Comparison of ENCODE assay signal across 9 cellular contexts in genomic region chr13:48579167-48579918, GRCh38. TPM values are rescaled to one million over a fixed set of nuclear protein-coding genes. Genes with fewer than 3 reads are reported as not detected.
A peak's percentile ranks its signal among the peaks of the same experiment; 100 is the strongest.
DNase-seq lines count a peak whose midpoint lies in the region; ATAC-seq and TF ChIP-seq lines count a peak whose summit lies in the region.
"Had no signal": no experiment of that assay in that cellular context is flagged by ENCODE, and none has a peak within 500 bp of the region (broad histone marks: within the 10 kb centered on the region; RNA-seq: fewer than 3 reads in every experiment).

No MANE protein-coding gene starts in this region.

- H3K27me3 ChIP-seq in osteoblast (ENCODE audit: insufficient read depth, low read length), result peaks cover 15% of the 10 kb centered on the region

- no peaks in the 10 kb centered on the region for H3K36me3 ChIP-seq in osteoblast (ENCODE audit: insufficient read depth, low read length)
- H3K36me3 ChIP-seq: thoracic aorta had no signal

- intact Hi-C loops in Right ventricle myocardium inferior (cut with DNase I), result no loop called here
- intact Hi-C loops in cardiac septum (cut with DNase I), result loop anchor here (5.0 kb wide), 1 partner anchor 177 kb away; no protein-coding TSS in a partner anchor

- peak overlapping the region; percentile 16 for H2AFZ ChIP-seq in osteoblast (ENCODE audit: low read length)

- H3K36me3 Mint-ChIP-seq in activated CD4-positive, alpha-beta memory T cell treated with anti-CD3 and anti-CD28 coated beads, Interleukin-2, amount 10 ng/mL, durations not matched to agents 7 days and 5 days (ENCODE audit: low read depth), result peaks cover 15% of the 10 kb centered on the region

- no peak for TF ChIP-seq CTCF in osteoblast (IDR thresholded peaks at IDR 0.05; ENCODE audit: extremely low read depth, low read depth, low read length)

- H3K9me3 ChIP-seq in osteoblast (ENCODE audit: low read depth, low read length), result no peaks in the 10 kb centered on the region
- H3K9me3 ChIP-seq: thoracic aorta had no signal

- peaks cover 9% of the 10 kb centered on the region for H3K4me1 ChIP-seq in osteoblast (ENCODE audit: insufficient read depth, low read length)

- no peak overlapping the region for H3K27ac ChIP-seq in osteoblast (ENCODE audit: low read depth, low read length)

- CTCF ChIA-PET in activated CD4-positive, alpha-beta memory T cell treated with anti-CD3 and anti-CD28 coated beads, Interleukin-2, amount 10 ng/mL, durations not matched to agents 7 days and 5 days (lab: Charles Lee), result interaction anchor here (0.5 to 5.8 kb wide), 51 partner anchors 9 to 542 kb away, joined by 3 to 119 read pairs (median 5); partner anchors contain the start of genes CYSLTR2, ITM2B, LPAR6 and RB1

- H3K9me3 Mint-ChIP-seq in activated CD4-positive, alpha-beta memory T cell treated with anti-CD3 and anti-CD28 coated beads, Interleukin-2, amount 10 ng/mL, durations not matched to agents 7 days and 5 days, result peaks cover 3% of the 10 kb centered on the region

- POLR2A ChIA-PET in activated CD4-positive, alpha-beta memory T cell treated with anti-CD3 and anti-CD28 coated beads, Interleukin-2, amount 10 ng/mL, durations not matched to agents 7 days and 5 days (lab: Charles Lee), result interaction anchor here (0.6 to 4.0 kb wide), 21 partner anchors 9 to 1212 kb away, joined by 3 to 21 read pairs (median 4); partner anchors contain the start of genes LPAR6, RB1 and RCBTB2

- no peak for DNase-seq in Right ventricle myocardium inferior (ENCODE audit: missing footprints)
- DNase-seq in cardiac septum (ENCODE audit: low spot score), result no peak
- DNase-seq in UCSD-AML1 (lab: John Stamatoyannopoulos, UW; ENCODE audit: unreplicated experiment), result peak; percentile 18
- DNase-seq in osteoblast (ENCODE audit: insufficient read length, low spot score, missing footprints), result no peak
- DNase-seq in activated T-cell treated with anti-CD3 and anti-CD28 coated beads, Interleukin-2, amount 50 U/mL, for 48 hours, result no peak
- no peak for DNase-seq in NCI-H82 treated with DMSO at 0.1 percent for 48 hours (lab: John Stamatoyannopoulos, UW; ENCODE audit: unreplicated experiment)
- no peak for DNase-seq in activated CD4-positive, alpha-beta memory T cell treated with anti-CD3 and anti-CD28 coated beads, Interleukin-2, amount 10 ng/mL, durations not matched to agents 7 days and 5 days

- H3K4me3 Mint-ChIP-seq in activated CD4-positive, alpha-beta memory T cell treated with anti-CD3 and anti-CD28 coated beads, Interleukin-2, amount 10 ng/mL, durations not matched to agents 7 days and 5 days, result no peak overlapping the region

- H4K20me1 ChIP-seq in osteoblast (ENCODE audit: insufficient read depth, low read length), result no peaks in the 10 kb centered on the region

- H3K4me1 Mint-ChIP-seq in activated CD4-positive, alpha-beta memory T cell treated with anti-CD3 and anti-CD28 coated beads, Interleukin-2, amount 10 ng/mL, durations not matched to agents 7 days and 5 days, result peaks cover 44% of the 10 kb centered on the region

- H3K79me2 ChIP-seq in osteoblast (ENCODE audit: insufficient read depth, low read length), result no peaks in the 10 kb centered on the region

- H3K27ac Mint-ChIP-seq in activated CD4-positive, alpha-beta memory T cell treated with anti-CD3 and anti-CD28 coated beads, Interleukin-2, amount 10 ng/mL, durations not matched to agents 7 days and 5 days, result no peak overlapping the region

- ATAC-seq in Right ventricle myocardium inferior, result peak; percentile 52
- peak; percentile 73 for ATAC-seq in HG03139 (IDR thresholded peaks at IDR 0.05; ENCODE audit: unreplicated experiment)

- no peak overlapping the region for H3K4me3 ChIP-seq in osteoblast (ENCODE audit: insufficient read depth, low read length)
- H3K4me3 ChIP-seq: thoracic aorta had no signal

- H3K27me3 Mint-ChIP-seq in activated CD4-positive, alpha-beta memory T cell treated with anti-CD3 and anti-CD28 coated beads, Interleukin-2, amount 10 ng/mL, durations not matched to agents 7 days and 5 days, result peaks cover 40% of the 10 kb centered on the region

- no peak overlapping the region for H3K4me2 ChIP-seq in osteoblast (ENCODE audit: insufficient read depth, low read length)

RNA-seq across cellular contexts. Expression of gene RCBTB2, which starts 46.5 kb away (rescaled TPM):
- total RNA-seq in Right ventricle myocardium inferior, result 16.4 TPM
- 8.0 TPM for total RNA-seq in cardiac septum
- 10.5 and 11.8 TPM in 2 replicates for total RNA-seq in osteoblast
- 10 to 100 TPM; 35.6 TPM for total RNA-seq in activated CD4-positive, alpha-beta memory T cell treated with anti-CD3 and anti-CD28 coated beads, Interleukin-2, amount 10 ng/mL, durations not matched to agents 7 days and 5 days
